In the genomic region with DNA sequence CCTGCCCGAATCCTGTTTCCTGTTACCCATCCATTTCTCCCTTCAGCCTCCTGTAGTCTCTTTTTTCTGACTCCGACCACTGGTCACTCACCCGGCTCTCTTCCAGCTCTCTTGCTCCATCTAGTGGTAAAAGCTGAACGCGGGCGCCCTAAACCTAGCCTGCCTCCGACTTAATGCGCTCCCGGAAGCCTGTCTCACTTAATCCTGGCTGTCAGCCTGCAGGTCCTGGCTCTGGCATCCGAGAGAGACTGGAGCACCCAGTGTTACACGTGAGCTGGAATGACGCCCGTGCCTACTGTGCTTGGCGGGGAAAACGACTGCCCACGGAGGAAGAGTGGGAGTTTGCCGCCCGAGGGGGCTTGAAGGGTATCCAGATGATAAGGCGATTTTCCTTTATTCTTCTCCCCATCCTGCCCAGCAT, we compare ENCODE assay signal across 1 cellular context.
A peak's percentile ranks its signal among the peaks of the same experiment; 100 is the strongest.
TF ChIP-seq lines count a peak whose summit lies in the region.

No MANE protein-coding gene starts in this region.

TF ChIP-seq in HepG2, 621 proteins besides CTCF, POLR2A, EP300 and RAD21 (continued from another document and continues in another):
- no peak; the same call in 1 of the 2 replicates for TF ChIP-seq ATF2 (CRISPR knock-in tag; IDR thresholded peaks at IDR 0.05)
- no peak for TF ChIP-seq NRL (CRISPR knock-in tag; IDR thresholded peaks at IDR 0.05; ENCODE audit: borderline replicate concordance)
- TF ChIP-seq MXI1 (IDR thresholded peaks at IDR 0.05; ENCODE audit: borderline replicate concordance, low read depth, low read length), result peak; percentile 26; the same call in 1 of the 3 replicates
- TF ChIP-seq HNF1A (IDR thresholded peaks at IDR 0.05; ENCODE audit: low read depth), result no peak
- TF ChIP-seq HNF1A (CRISPR knock-in tag; IDR thresholded peaks at IDR 0.05; ENCODE audit: borderline replicate concordance), result no peak
- TF ChIP-seq ZNF572 (CRISPR knock-in tag; IDR thresholded peaks at IDR 0.05), result no peak
- TF ChIP-seq ATAD3A (CRISPR knock-in tag; IDR thresholded peaks at IDR 0.05), result no peak
- TF ChIP-seq MAFF (IDR thresholded peaks at IDR 0.05; ENCODE audit: low read depth, low read length), result no peak
- TF ChIP-seq ZFY (CRISPR knock-in tag; IDR thresholded peaks at IDR 0.05), result 0 out of 2 replicates have a peak, but pooled peaks have one; percentile 43
- no peak for TF ChIP-seq MBD4 (IDR thresholded peaks at IDR 0.05; ENCODE audit: borderline replicate concordance, low read length)
- no peak for TF ChIP-seq ZNF703 (CRISPR knock-in tag; IDR thresholded peaks at IDR 0.05; ENCODE audit: borderline replicate concordance)
- TF ChIP-seq, protein P1, sequence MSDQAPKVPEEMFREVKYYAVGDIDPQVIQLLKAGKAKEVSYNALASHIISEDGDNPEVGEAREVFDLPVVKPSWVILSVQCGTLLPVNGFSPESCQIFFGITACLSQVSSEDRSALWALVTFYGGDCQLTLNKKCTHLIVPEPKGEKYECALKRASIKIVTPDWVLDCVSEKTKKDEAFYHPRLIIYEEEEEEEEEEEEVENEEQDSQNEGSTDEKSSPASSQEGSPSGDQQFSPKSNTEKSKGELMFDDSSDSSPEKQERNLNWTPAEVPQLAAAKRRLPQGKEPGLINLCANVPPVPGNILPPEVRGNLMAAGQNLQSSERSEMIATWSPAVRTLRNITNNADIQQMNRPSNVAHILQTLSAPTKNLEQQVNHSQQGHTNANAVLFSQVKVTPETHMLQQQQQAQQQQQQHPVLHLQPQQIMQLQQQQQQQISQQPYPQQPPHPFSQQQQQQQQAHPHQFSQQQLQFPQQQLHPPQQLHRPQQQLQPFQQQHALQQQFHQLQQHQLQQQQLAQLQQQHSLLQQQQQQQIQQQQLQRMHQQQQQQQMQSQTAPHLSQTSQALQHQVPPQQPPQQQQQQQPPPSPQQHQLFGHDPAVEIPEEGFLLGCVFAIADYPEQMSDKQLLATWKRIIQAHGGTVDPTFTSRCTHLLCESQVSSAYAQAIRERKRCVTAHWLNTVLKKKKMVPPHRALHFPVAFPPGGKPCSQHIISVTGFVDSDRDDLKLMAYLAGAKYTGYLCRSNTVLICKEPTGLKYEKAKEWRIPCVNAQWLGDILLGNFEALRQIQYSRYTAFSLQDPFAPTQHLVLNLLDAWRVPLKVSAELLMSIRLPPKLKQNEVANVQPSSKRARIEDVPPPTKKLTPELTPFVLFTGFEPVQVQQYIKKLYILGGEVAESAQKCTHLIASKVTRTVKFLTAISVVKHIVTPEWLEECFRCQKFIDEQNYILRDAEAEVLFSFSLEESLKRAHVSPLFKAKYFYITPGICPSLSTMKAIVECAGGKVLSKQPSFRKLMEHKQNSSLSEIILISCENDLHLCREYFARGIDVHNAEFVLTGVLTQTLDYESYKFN (CRISPR knock-in tag; conservative IDR thresholded peaks at IDR 0.05), result 0 out of 2 replicates have a peak, but pooled peaks have one; percentile 23
- TF ChIP-seq HNRNPH1 (optimal IDR thresholded peaks at IDR 0.05; ENCODE audit: low read depth, low read length), result no peak
- TF ChIP-seq HMGXB4 (CRISPR knock-in tag; IDR thresholded peaks at IDR 0.05; ENCODE audit: borderline replicate concordance in 1 of 2, low read depth in 1 of 2), result peak in 1 of 2 experiments; percentile 61; a peak in 1 of 4 replicates
- TF ChIP-seq HMG20B (CRISPR knock-in tag; conservative IDR thresholded peaks at IDR 0.05), result no peak
- peak; percentile 79 for TF ChIP-seq KDM2A (CRISPR knock-in tag; IDR thresholded peaks at IDR 0.05; ENCODE audit: borderline replicate concordance, low read depth)
- no peak for TF ChIP-seq MAZ (IDR thresholded peaks at IDR 0.05; ENCODE audit: borderline replicate concordance, low read depth, low read length)
- TF ChIP-seq MAZ (CRISPR knock-in tag; IDR thresholded peaks at IDR 0.05; ENCODE audit: low read depth), result 0 out of 2 replicates have a peak, but pooled peaks have one; percentile 17
- TF ChIP-seq ZNF282 (IDR thresholded peaks at IDR 0.05; ENCODE audit: partially characterized antibody), result no peak
- no peak for TF ChIP-seq PLRG1 (conservative IDR thresholded peaks at IDR 0.05)
- TF ChIP-seq, protein P2, sequence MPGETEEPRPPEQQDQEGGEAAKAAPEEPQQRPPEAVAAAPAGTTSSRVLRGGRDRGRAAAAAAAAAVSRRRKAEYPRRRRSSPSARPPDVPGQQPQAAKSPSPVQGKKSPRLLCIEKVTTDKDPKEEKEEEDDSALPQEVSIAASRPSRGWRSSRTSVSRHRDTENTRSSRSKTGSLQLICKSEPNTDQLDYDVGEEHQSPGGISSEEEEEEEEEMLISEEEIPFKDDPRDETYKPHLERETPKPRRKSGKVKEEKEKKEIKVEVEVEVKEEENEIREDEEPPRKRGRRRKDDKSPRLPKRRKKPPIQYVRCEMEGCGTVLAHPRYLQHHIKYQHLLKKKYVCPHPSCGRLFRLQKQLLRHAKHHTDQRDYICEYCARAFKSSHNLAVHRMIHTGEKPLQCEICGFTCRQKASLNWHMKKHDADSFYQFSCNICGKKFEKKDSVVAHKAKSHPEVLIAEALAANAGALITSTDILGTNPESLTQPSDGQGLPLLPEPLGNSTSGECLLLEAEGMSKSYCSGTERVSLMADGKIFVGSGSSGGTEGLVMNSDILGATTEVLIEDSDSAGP (CRISPR knock-in tag; IDR thresholded peaks at IDR 0.05; ENCODE audit: borderline replicate concordance), result peak; percentile 20; the same call in 1 of the 2 replicates
- peak; percentile 61; the same call in 1 of the 2 replicates for TF ChIP-seq ZBTB33 (CRISPR knock-in tag; IDR thresholded peaks at IDR 0.05)
- peak; percentile 34; the same call in 1 of the 2 replicates for TF ChIP-seq IRF9 (CRISPR knock-in tag; IDR thresholded peaks at IDR 0.05; ENCODE audit: borderline replicate concordance)
- no peak for TF ChIP-seq ZKSCAN1 (IDR thresholded peaks at IDR 0.05; ENCODE audit: low read length)
- no peak for TF ChIP-seq ATF6 (CRISPR knock-in tag; conservative IDR thresholded peaks at IDR 0.05)
- TF ChIP-seq CREBL2 (CRISPR knock-in tag; IDR thresholded peaks at IDR 0.05; ENCODE audit: borderline replicate concordance), result no peak
- no peak for TF ChIP-seq GLI4 (CRISPR knock-in tag; IDR thresholded peaks at IDR 0.05; ENCODE audit: borderline replicate concordance)
- no peak for TF ChIP-seq ZNF510 (CRISPR knock-in tag; IDR thresholded peaks at IDR 0.05; ENCODE audit: low read depth)
- TF ChIP-seq ZBTB25 (CRISPR knock-in tag; IDR thresholded peaks at IDR 0.05), result 0 out of 2 replicates have a peak, but pooled peaks have one; percentile 36
- TF ChIP-seq YEATS2 (CRISPR knock-in tag; IDR thresholded peaks at IDR 0.05; ENCODE audit: borderline replicate concordance), result peak; percentile 49; the same call in 1 of the 2 replicates
- 0 out of 2 replicates have a peak, but pooled peaks have one; percentile 9 for TF ChIP-seq FOXA3 (CRISPR knock-in tag; IDR thresholded peaks at IDR 0.05)
- no peak for TF ChIP-seq HOXA9 (CRISPR knock-in tag; IDR thresholded peaks at IDR 0.05; ENCODE audit: borderline replicate concordance)
- 0 out of 2 replicates have a peak, but pooled peaks have one; percentile 33 for TF ChIP-seq MEIS1 (CRISPR knock-in tag; IDR thresholded peaks at IDR 0.05; ENCODE audit: borderline replicate concordance)
- peak; percentile 73 for TF ChIP-seq ZNF781 (CRISPR knock-in tag; IDR thresholded peaks at IDR 0.05; ENCODE audit: borderline replicate concordance, not compliant biosample characterization)
- TF ChIP-seq ZNF333 (CRISPR knock-in tag; IDR thresholded peaks at IDR 0.05; ENCODE audit: borderline replicate concordance), result no peak
- no peak for TF ChIP-seq SCMH1 (CRISPR knock-in tag; IDR thresholded peaks at IDR 0.05; ENCODE audit: borderline replicate concordance)
- TF ChIP-seq PHF20 (CRISPR knock-in tag; IDR thresholded peaks at IDR 0.05), result no peak
